Comparison of ENCODE assay signal across 3 cellular contexts in genomic region chr7:39056153-39056552, GRCh38.
TF ChIP-seq lines count a peak whose summit lies in the region.

No MANE protein-coding gene starts in this region.

TF ChIP-seq in SK-N-SH treated with all-trans-retinoic acid at 6 μM for 48 hours, 23 proteins besides CTCF, POLR2A, EP300 and RAD21:
- TF ChIP-seq PATZ1 (CRISPR knock-in tag; IDR thresholded peaks at IDR 0.05; ENCODE audit: borderline replicate concordance) (no peak), ZFP3 (CRISPR knock-in tag; IDR thresholded peaks at IDR 0.05) (peak; percentile 91), ZC3H10 (CRISPR knock-in tag; IDR thresholded peaks at IDR 0.05) (no peak), CSDC2 (CRISPR knock-in tag; IDR thresholded peaks at IDR 0.05) (no peak), CSRNP3 (CRISPR knock-in tag; IDR thresholded peaks at IDR 0.05) (no peak), TOX (CRISPR knock-in tag; IDR thresholded peaks at IDR 0.05; ENCODE audit: borderline replicate concordance) (no peak)

TF ChIP-seq in SK-N-SH, 30 proteins besides CTCF, POLR2A, EP300 and RAD21:
- TF ChIP-seq FOSL2 (IDR thresholded peaks at IDR 0.05; ENCODE audit: borderline replicate concordance, low read depth) (no peak), MXI1 (IDR thresholded peaks at IDR 0.05; ENCODE audit: low read depth, low read length) (no peak), FOXM1 (IDR thresholded peaks at IDR 0.05; ENCODE audit: low read depth) (no peak)
- TF ChIP-seq, protein P1, sequence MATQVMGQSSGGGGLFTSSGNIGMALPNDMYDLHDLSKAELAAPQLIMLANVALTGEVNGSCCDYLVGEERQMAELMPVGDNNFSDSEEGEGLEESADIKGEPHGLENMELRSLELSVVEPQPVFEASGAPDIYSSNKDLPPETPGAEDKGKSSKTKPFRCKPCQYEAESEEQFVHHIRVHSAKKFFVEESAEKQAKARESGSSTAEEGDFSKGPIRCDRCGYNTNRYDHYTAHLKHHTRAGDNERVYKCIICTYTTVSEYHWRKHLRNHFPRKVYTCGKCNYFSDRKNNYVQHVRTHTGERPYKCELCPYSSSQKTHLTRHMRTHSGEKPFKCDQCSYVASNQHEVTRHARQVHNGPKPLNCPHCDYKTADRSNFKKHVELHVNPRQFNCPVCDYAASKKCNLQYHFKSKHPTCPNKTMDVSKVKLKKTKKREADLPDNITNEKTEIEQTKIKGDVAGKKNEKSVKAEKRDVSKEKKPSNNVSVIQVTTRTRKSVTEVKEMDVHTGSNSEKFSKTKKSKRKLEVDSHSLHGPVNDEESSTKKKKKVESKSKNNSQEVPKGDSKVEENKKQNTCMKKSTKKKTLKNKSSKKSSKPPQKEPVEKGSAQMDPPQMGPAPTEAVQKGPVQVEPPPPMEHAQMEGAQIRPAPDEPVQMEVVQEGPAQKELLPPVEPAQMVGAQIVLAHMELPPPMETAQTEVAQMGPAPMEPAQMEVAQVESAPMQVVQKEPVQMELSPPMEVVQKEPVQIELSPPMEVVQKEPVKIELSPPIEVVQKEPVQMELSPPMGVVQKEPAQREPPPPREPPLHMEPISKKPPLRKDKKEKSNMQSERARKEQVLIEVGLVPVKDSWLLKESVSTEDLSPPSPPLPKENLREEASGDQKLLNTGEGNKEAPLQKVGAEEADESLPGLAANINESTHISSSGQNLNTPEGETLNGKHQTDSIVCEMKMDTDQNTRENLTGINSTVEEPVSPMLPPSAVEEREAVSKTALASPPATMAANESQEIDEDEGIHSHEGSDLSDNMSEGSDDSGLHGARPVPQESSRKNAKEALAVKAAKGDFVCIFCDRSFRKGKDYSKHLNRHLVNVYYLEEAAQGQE (IDR thresholded peaks at IDR 0.05; ENCODE audit: low read depth, low read length) = no peak

TF ChIP-seq in K562, 482 proteins besides CTCF, POLR2A, EP300 and RAD21:
- TF ChIP-seq THAP12 (CRISPR knock-in tag; IDR thresholded peaks at IDR 0.05) (no peak), RBM25 (IDR thresholded peaks at IDR 0.05; ENCODE audit: low read depth, low read length, severe bottlenecking) (peak; percentile 82), GTF2F1 (IDR thresholded peaks at IDR 0.05; ENCODE audit: low read depth, low read length) (no peak)
